30 cellular contexts compared by ENCODE assay signal in genomic region chr6:51323056-51323455, GRCh38.
"Had no signal": no experiment of that assay in that cellular context is flagged by ENCODE, and none has a peak within 500 bp of the region (broad histone marks: within the 10 kb centered on the region; RNA-seq: fewer than 3 reads in every experiment).

No MANE protein-coding gene starts in this region.

- ATAC-seq: activated CD8-positive, alpha-beta T cell treated with anti-CD3 and anti-CD28 coated beads for 36 hours; activated T-cell treated with anti-CD3 and anti-CD28 coated beads, Interleukin-2, amount 50 U/mL, for 4 hours; activated T-helper 17 cell treated with anti-CD3 and anti-CD28 coated beads, Interleukin-2, amount 50 U/mL, for 72 hours; effector memory CD8-positive, alpha-beta T cell; heart right ventricle; pancreas; psoas muscle; stimulated activated memory B cell treated with anti-CD40 and anti-IgM and Interleukin-4, amounts not matched to agents 10 μg/mL and 1 μg/mL and 100 μg/mL, for 72 hours; stimulated activated naive CD8-positive, alpha-beta T cell treated with anti-CD3 and anti-CD28 coated beads, Interleukin-15, amount 100 ng/mL, for 72 hours had no signal

- H3K36me3 ChIP-seq: brain microvascular endothelial cell, esophagus muscularis mucosa, heart right ventricle, pancreas, right atrium auricular region, upper lobe of left lung, vagina had no signal

- H3K27ac Mint-ChIP-seq: activated B cell treated with CpG ODN at 0.5 μM for 24 hours; activated CD8-positive, alpha-beta T cell treated with anti-CD3 and anti-CD28 coated beads for 36 hours; activated T-helper 17 cell treated with anti-CD3 and anti-CD28 coated beads, Interleukin-2, amount 50 U/mL, for 72 hours; effector memory CD8-positive, alpha-beta T cell; mesothelial cell of epicardium; naive B cell; stimulated activated memory B cell treated with anti-CD40 and anti-IgM and Interleukin-4, amounts not matched to agents 10 μg/mL and 1 μg/mL and 100 μg/mL, for 72 hours; stimulated activated naive CD8-positive, alpha-beta T cell treated with anti-CD3 and anti-CD28 coated beads, Interleukin-15, amount 100 ng/mL, for 72 hours had no signal

- DNase-seq: activated B cell treated with CpG ODN at 0.5 μM for 24 hours; activated CD4-positive, alpha-beta T cell treated with anti-CD3 and anti-CD28 coated beads, Interleukin-2, amount 50 U/mL, for 1 hour; activated CD8-positive, alpha-beta T cell treated with anti-CD3 and anti-CD28 coated beads for 36 hours; activated gamma-delta T cell treated with Interleukin-2 at 50 U/mL for 16 hours; activated naive CD4-positive, alpha-beta T cell treated with anti-CD3 and anti-CD28 coated beads, Interleukin-2, amount 50 U/mL, for 16 hours; activated T-cell treated with anti-CD3 and anti-CD28 coated beads, Interleukin-2, amount 50 U/mL, for 4 hours; amniotic stem cell; brain microvascular endothelial cell; cortex of kidney; effector memory CD8-positive, alpha-beta T cell; foreskin melanocyte; heart right ventricle; naive B cell; nucleus accumbens; pancreas; psoas muscle; stimulated activated CD4-positive, alpha-beta T cell treated with anti-CD3 and anti-CD28 coated beads, Interleukin-1b, Interleukin-23, amount 100 ng/mL, for 48 hours; stimulated activated CD4-positive, alpha-beta T cell treated with anti-CD3 and anti-CD28 coated beads, Interleukin-4, amount 100 ng/mL, for 4 hours; stimulated activated CD8-positive, alpha-beta memory T cell treated with anti-CD3 and anti-CD28 coated beads, Interleukin-4, amount 100 ng/mL, for 48 hours; stimulated activated naive CD8-positive, alpha-beta T cell treated with anti-CD3 and anti-CD28 coated beads, Interleukin-15, amount 100 ng/mL, for 72 hours; substantia nigra; upper lobe of left lung had no signal

- H3K4me1 ChIP-seq: esophagus muscularis mucosa, heart right ventricle, pancreas, psoas muscle, right atrium auricular region, upper lobe of left lung, vagina had no signal

- H3K4me2 ChIP-seq: smooth muscle cell had no signal

- H3K27ac ChIP-seq: brain microvascular endothelial cell, esophagus muscularis mucosa, heart right ventricle, pancreas, psoas muscle, right atrium auricular region, upper lobe of left lung, vagina had no signal

- H3K4me3 Mint-ChIP-seq: activated B cell treated with CpG ODN at 0.5 μM for 24 hours; activated CD8-positive, alpha-beta T cell treated with anti-CD3 and anti-CD28 coated beads for 36 hours; activated T-cell treated with anti-CD3 and anti-CD28 coated beads, Interleukin-2, amount 50 U/mL, for 4 hours; activated T-helper 17 cell treated with anti-CD3 and anti-CD28 coated beads, Interleukin-2, amount 50 U/mL, for 72 hours; effector memory CD8-positive, alpha-beta T cell; mesothelial cell of epicardium; naive B cell; stimulated activated memory B cell treated with anti-CD40 and anti-IgM and Interleukin-4, amounts not matched to agents 10 μg/mL and 1 μg/mL and 100 μg/mL, for 72 hours; stimulated activated naive CD8-positive, alpha-beta T cell treated with anti-CD3 and anti-CD28 coated beads, Interleukin-15, amount 100 ng/mL, for 72 hours had no signal

- H3K4me1 Mint-ChIP-seq: activated B cell treated with CpG ODN at 0.5 μM for 24 hours; activated T-helper 17 cell treated with anti-CD3 and anti-CD28 coated beads, Interleukin-2, amount 50 U/mL, for 72 hours; mesothelial cell of epicardium; naive B cell; stimulated activated memory B cell treated with anti-CD40 and anti-IgM and Interleukin-4, amounts not matched to agents 10 μg/mL and 1 μg/mL and 100 μg/mL, for 72 hours; stimulated activated naive CD8-positive, alpha-beta T cell treated with anti-CD3 and anti-CD28 coated beads, Interleukin-15, amount 100 ng/mL, for 72 hours had no signal

- H3K27me3 Mint-ChIP-seq: activated B cell treated with CpG ODN at 0.5 μM for 24 hours; activated CD8-positive, alpha-beta T cell treated with anti-CD3 and anti-CD28 coated beads for 36 hours; activated T-helper 17 cell treated with anti-CD3 and anti-CD28 coated beads, Interleukin-2, amount 50 U/mL, for 72 hours; effector memory CD8-positive, alpha-beta T cell; naive B cell; stimulated activated memory B cell treated with anti-CD40 and anti-IgM and Interleukin-4, amounts not matched to agents 10 μg/mL and 1 μg/mL and 100 μg/mL, for 72 hours; stimulated activated naive CD8-positive, alpha-beta T cell treated with anti-CD3 and anti-CD28 coated beads, Interleukin-15, amount 100 ng/mL, for 72 hours had no signal

- H3K27me3 ChIP-seq: brain microvascular endothelial cell, heart right ventricle, pancreas, right atrium auricular region, upper lobe of left lung, vagina had no signal

- H3K36me3 Mint-ChIP-seq: naive B cell; stimulated activated memory B cell treated with anti-CD40 and anti-IgM and Interleukin-4, amounts not matched to agents 10 μg/mL and 1 μg/mL and 100 μg/mL, for 72 hours had no signal

- H3K4me3 ChIP-seq: esophagus muscularis mucosa, heart right ventricle, pancreas, psoas muscle, right atrium auricular region, smooth muscle cell, upper lobe of left lung, vagina had no signal

- H3K9me3 Mint-ChIP-seq: activated B cell treated with CpG ODN at 0.5 μM for 24 hours had no signal

- FAIRE-seq: astrocyte, pancreas had no signal
